ENCODE assay signal across 21 cellular contexts in the genomic region with DNA sequence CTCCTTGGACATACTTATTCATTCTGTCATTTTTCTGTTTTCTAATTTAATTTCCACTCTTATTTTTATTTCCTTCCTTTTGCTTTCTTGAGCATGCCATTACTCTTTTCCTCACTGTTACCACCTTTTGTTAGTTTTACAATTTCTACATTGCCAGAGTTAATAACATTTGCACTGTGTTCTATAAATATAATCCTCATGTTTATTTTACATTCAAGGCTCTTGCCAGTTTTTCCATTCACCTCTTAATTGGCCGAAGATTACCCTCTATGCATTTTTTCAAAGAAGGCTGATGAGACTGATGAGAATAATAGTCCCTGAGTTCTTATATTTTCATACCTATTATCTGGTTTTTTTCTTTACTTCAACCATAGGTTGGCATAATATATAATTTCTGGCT.
"Had no signal": no experiment of that assay in that cellular context is flagged by ENCODE, and none has a peak within 500 bp of the region (broad histone marks: within the 10 kb centered on the region; RNA-seq: fewer than 3 reads in every experiment).

No MANE protein-coding gene starts in this region.

- H3K9me3 ChIP-seq: esophagus squamous epithelium, lower lobe of right lung, pancreas, spleen, thoracic aorta, upper lobe of left lung had no signal

- H3K36me3 Mint-ChIP-seq: stimulated activated memory B cell treated with anti-CD40 and anti-IgM and Interleukin-4, amounts not matched to agents 10 μg/mL and 1 μg/mL and 100 μg/mL, for 72 hours; WTC11 had no signal

- H3K4me3 ChIP-seq: coronary artery, esophagus squamous epithelium, lower lobe of right lung, pancreas, spleen, thoracic aorta, upper lobe of left lung had no signal

- H3K27ac Mint-ChIP-seq: activated CD4-positive, alpha-beta T cell treated with anti-CD3 and anti-CD28 coated beads for 36 hours; activated T-helper 1 cell treated with anti-CD3 and anti-CD28 coated beads, Interleukin-12 subunit alpha, Interleukin-12 subunit beta, Interleukin-2, Interleukin-4 antibody, amounts not matched to agents 30 ng/mL and 10 ng/mL and 1 ng/mL, durations not matched to agents 14 hours and 24 hours and 36 hours; stimulated activated memory B cell treated with anti-CD40 and anti-IgM and Interleukin-4, amounts not matched to agents 10 μg/mL and 1 μg/mL and 100 μg/mL, for 72 hours; T-helper 2 cell treated with Interferon-gamma antibody and Interleukin-4, amounts not matched to agents 5 μg/mL and 100 μg/mL, for 36 hours; WTC11 had no signal

- DNase-seq: activated CD4-positive, alpha-beta T cell treated with anti-CD3 and anti-CD28 coated beads for 36 hours; activated CD4-positive, alpha-beta T cell treated with anti-CD3 and anti-CD28 coated beads, Interleukin-2, amount 50 U/mL, for 48 hours; activated T-cell treated with anti-CD3 and anti-CD28 coated beads for 4 hours; aorta; brain microvascular endothelial cell; esophagus squamous epithelium; islet precursor cell; lower lobe of right lung; naive thymus-derived CD8-positive, alpha-beta T cell; pancreas; spleen; stimulated activated CD4-positive, alpha-beta T cell treated with anti-CD3 and anti-CD28 coated beads, Interleukin-4, amount 100 ng/mL, for 4 hours; upper lobe of left lung had no signal

- H3K36me3 ChIP-seq: brain microvascular endothelial cell, esophagus squamous epithelium, lower lobe of right lung, pancreas, spleen, thoracic aorta, upper lobe of left lung had no signal

- H3K9me3 Mint-ChIP-seq: central memory CD8-positive, alpha-beta T cell; naive thymus-derived CD8-positive, alpha-beta T cell; stimulated activated memory B cell treated with anti-CD40 and anti-IgM and Interleukin-4, amounts not matched to agents 10 μg/mL and 1 μg/mL and 100 μg/mL, for 72 hours had no signal

- H3K4me3 Mint-ChIP-seq: activated CD4-positive, alpha-beta T cell treated with anti-CD3 and anti-CD28 coated beads for 36 hours; activated T-helper 1 cell treated with anti-CD3 and anti-CD28 coated beads, Interleukin-12 subunit alpha, Interleukin-12 subunit beta, Interleukin-2, Interleukin-4 antibody, amounts not matched to agents 30 ng/mL and 10 ng/mL and 1 ng/mL, durations not matched to agents 14 hours and 24 hours and 36 hours; central memory CD8-positive, alpha-beta T cell; naive thymus-derived CD8-positive, alpha-beta T cell; stimulated activated memory B cell treated with anti-CD40 and anti-IgM and Interleukin-4, amounts not matched to agents 10 μg/mL and 1 μg/mL and 100 μg/mL, for 72 hours; T-helper 2 cell treated with Interferon-gamma antibody and Interleukin-4, amounts not matched to agents 5 μg/mL and 100 μg/mL, for 36 hours; WTC11 had no signal

- H3K27me3 ChIP-seq: brain microvascular endothelial cell, esophagus squamous epithelium, pancreas, spleen, upper lobe of left lung had no signal

- FAIRE-seq: TTC549 had no signal

- H3K27ac ChIP-seq: brain microvascular endothelial cell, coronary artery, esophagus squamous epithelium, lower lobe of right lung, spleen, thoracic aorta, upper lobe of left lung had no signal

- H3K27me3 Mint-ChIP-seq: activated CD4-positive, alpha-beta T cell treated with anti-CD3 and anti-CD28 coated beads for 36 hours; central memory CD8-positive, alpha-beta T cell; naive thymus-derived CD8-positive, alpha-beta T cell; stimulated activated memory B cell treated with anti-CD40 and anti-IgM and Interleukin-4, amounts not matched to agents 10 μg/mL and 1 μg/mL and 100 μg/mL, for 72 hours had no signal
